In genomic region chr5:125634242-125634835, GRCh38 we compare ENCODE assay signal across 1 cellular context.
TF ChIP-seq lines count a peak whose summit lies in the region.

No MANE protein-coding gene starts in this region.

TF ChIP-seq in HepG2, 621 proteins besides CTCF, POLR2A, EP300 and RAD21 (continued from another document):
- TF ChIP-seq ZNF780A (CRISPR knock-in tag; IDR thresholded peaks at IDR 0.05): no peak
- TF ChIP-seq ERF (CRISPR knock-in tag; IDR thresholded peaks at IDR 0.05): no peak
- TF ChIP-seq SRSF1 (optimal IDR thresholded peaks at IDR 0.05; ENCODE audit: low read depth, low read length): no peak
- TF ChIP-seq ZNF670 (CRISPR knock-in tag; IDR thresholded peaks at IDR 0.05; ENCODE audit: borderline replicate concordance): no peak
- no peak for TF ChIP-seq ARID4A (CRISPR knock-in tag; IDR thresholded peaks at IDR 0.05; ENCODE audit: borderline replicate concordance)
- TF ChIP-seq PLSCR1 (CRISPR knock-in tag; IDR thresholded peaks at IDR 0.05; ENCODE audit: borderline replicate concordance): no peak
- TF ChIP-seq, protein P1, sequence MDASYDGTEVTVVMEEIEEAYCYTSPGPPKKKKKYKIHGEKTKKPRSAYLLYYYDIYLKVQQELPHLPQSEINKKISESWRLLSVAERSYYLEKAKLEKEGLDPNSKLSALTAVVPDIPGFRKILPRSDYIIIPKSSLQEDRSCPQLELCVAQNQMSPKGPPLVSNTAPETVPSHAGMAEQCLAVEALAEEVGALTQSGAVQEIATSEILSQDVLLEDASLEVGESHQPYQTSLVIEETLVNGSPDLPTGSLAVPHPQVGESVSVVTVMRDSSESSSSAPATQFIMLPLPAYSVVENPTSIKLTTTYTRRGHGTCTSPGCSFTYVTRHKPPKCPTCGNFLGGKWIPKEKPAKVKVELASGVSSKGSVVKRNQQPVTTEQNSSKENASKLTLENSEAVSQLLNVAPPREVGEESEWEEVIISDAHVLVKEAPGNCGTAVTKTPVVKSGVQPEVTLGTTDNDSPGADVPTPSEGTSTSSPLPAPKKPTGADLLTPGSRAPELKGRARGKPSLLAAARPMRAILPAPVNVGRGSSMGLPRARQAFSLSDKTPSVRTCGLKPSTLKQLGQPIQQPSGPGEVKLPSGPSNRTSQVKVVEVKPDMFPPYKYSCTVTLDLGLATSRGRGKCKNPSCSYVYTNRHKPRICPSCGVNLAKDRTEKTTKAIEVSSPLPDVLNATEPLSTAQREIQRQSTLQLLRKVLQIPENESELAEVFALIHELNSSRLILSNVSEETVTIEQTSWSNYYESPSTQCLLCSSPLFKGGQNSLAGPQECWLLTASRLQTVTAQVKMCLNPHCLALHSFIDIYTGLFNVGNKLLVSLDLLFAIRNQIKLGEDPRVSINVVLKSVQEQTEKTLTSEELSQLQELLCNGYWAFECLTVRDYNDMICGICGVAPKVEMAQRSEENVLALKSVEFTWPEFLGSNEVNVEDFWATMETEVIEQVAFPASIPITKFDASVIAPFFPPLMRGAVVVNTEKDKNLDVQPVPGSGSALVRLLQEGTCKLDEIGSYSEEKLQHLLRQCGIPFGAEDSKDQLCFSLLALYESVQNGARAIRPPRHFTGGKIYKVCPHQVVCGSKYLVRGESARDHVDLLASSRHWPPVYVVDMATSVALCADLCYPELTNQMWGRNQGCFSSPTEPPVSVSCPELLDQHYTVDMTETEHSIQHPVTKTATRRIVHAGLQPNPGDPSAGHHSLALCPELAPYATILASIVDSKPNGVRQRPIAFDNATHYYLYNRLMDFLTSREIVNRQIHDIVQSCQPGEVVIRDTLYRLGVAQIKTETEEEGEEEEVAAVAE (CRISPR knock-in tag; IDR thresholded peaks at IDR 0.05; ENCODE audit: borderline replicate concordance): no peak
- no peak for TF ChIP-seq HOXA9 (CRISPR knock-in tag; IDR thresholded peaks at IDR 0.05; ENCODE audit: borderline replicate concordance)
- TF ChIP-seq, protein P2, sequence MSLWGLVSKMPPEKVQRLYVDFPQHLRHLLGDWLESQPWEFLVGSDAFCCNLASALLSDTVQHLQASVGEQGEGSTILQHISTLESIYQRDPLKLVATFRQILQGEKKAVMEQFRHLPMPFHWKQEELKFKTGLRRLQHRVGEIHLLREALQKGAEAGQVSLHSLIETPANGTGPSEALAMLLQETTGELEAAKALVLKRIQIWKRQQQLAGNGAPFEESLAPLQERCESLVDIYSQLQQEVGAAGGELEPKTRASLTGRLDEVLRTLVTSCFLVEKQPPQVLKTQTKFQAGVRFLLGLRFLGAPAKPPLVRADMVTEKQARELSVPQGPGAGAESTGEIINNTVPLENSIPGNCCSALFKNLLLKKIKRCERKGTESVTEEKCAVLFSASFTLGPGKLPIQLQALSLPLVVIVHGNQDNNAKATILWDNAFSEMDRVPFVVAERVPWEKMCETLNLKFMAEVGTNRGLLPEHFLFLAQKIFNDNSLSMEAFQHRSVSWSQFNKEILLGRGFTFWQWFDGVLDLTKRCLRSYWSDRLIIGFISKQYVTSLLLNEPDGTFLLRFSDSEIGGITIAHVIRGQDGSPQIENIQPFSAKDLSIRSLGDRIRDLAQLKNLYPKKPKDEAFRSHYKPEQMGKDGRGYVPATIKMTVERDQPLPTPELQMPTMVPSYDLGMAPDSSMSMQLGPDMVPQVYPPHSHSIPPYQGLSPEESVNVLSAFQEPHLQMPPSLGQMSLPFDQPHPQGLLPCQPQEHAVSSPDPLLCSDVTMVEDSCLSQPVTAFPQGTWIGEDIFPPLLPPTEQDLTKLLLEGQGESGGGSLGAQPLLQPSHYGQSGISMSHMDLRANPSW (CRISPR knock-in tag; IDR thresholded peaks at IDR 0.05; ENCODE audit: borderline replicate concordance): no peak
- TF ChIP-seq NFKB2 (CRISPR knock-in tag; IDR thresholded peaks at IDR 0.05; ENCODE audit: borderline replicate concordance): no peak
- TF ChIP-seq FOXA1 (IDR thresholded peaks at IDR 0.05): no peak
- no peak for TF ChIP-seq FOXA1 (CRISPR knock-in tag; IDR thresholded peaks at IDR 0.05)
- no peak for TF ChIP-seq ZNF556 (CRISPR knock-in tag; IDR thresholded peaks at IDR 0.05; ENCODE audit: borderline replicate concordance)
- no peak for TF ChIP-seq MTA3 (CRISPR knock-in tag; IDR thresholded peaks at IDR 0.05)
- no peak for TF ChIP-seq HMG20B (CRISPR knock-in tag; conservative IDR thresholded peaks at IDR 0.05)
- TF ChIP-seq SMAD3 (CRISPR knock-in tag; IDR thresholded peaks at IDR 0.05): no peak
- no peak for TF ChIP-seq ZNF124 (CRISPR knock-in tag; IDR thresholded peaks at IDR 0.05)
- TF ChIP-seq ZSCAN29 (CRISPR knock-in tag; conservative IDR thresholded peaks at IDR 0.05): no peak
TF ChIP-seq in HepG2: peak in this region for 0.
